ENCODE assay signal across 8 cellular contexts in genomic region chr7:155590215-155591023, GRCh38. TPM values are rescaled to one million over a fixed set of nuclear protein-coding genes. Genes with fewer than 3 reads are reported as not detected.
DNase-seq lines count a peak whose midpoint lies in the region; ATAC-seq and TF ChIP-seq lines count a peak whose summit lies in the region.

No MANE protein-coding gene starts in this region.

- H3K4me3 ChIP-seq in BLaER1 treated with 17β-estradiol and CSF1 and Interleukin-3, amounts not matched to agents 10 nM and 100 nM, result no peak overlapping the region
- no peak overlapping the region for H3K4me3 ChIP-seq in heart left ventricle

- DNase-seq in RPMI8226, result peak; percentile 61
- peak in 4 of 5 donors; percentile 43 to 75 (median 55) for DNase-seq in heart left ventricle
- no peak for DNase-seq in NCI-H2171 treated with DMSO at 0.1 percent for 48 hours (lab: John Stamatoyannopoulos, UW)

- intact Hi-C loops in heart left ventricle (cut with DNase I), result no loop called here

- ATAC-seq in HG03354 (IDR thresholded peaks at IDR 0.05; ENCODE audit: poor library complexity, severe bottlenecking, unreplicated experiment) (peak; percentile 67), heart left ventricle (peak; percentile 32 to 75 (median 72)), GM21528 (IDR thresholded peaks at IDR 0.05; ENCODE audit: low FRiP score, unreplicated experiment) (no peak), HG02884 (IDR thresholded peaks at IDR 0.05; ENCODE audit: unreplicated experiment) (no peak), HG02571 (IDR thresholded peaks at IDR 0.05; ENCODE audit: unreplicated experiment) (no peak)

- no peaks in the 10 kb centered on the region for H3K36me3 ChIP-seq in BLaER1 treated with 17β-estradiol and CSF1 and Interleukin-3, amounts not matched to agents 10 nM and 100 nM
- no peaks in the 10 kb centered on the region for H3K36me3 ChIP-seq in heart left ventricle

- no peaks in the 10 kb centered on the region for H3K9me3 ChIP-seq in BLaER1 treated with 17β-estradiol and CSF1 and Interleukin-3, amounts not matched to agents 10 nM and 100 nM (replicated peaks in 1 of 11)
- no peaks in the 10 kb centered on the region for H3K9me3 ChIP-seq in heart left ventricle

- 77 to 93% (median 81%) methylated on average over 13 to 20 of the region's 20 CpGs for WGBS in heart left ventricle, 4 donors

- no peaks in the 10 kb centered on the region for H3K27me3 ChIP-seq in BLaER1 treated with 17β-estradiol and CSF1 and Interleukin-3, amounts not matched to agents 10 nM and 100 nM
- peaks cover 0 to 25% (median 2%) of the 10 kb centered on the region in 9 donors for H3K27me3 ChIP-seq in heart left ventricle

- TF ChIP-seq CTCF in heart left ventricle (IDR thresholded peaks at IDR 0.05), result no peak

- peak overlapping the region; percentile 43 to 75 (median 62) for H3K4me2 ChIP-seq in BLaER1 treated with 17β-estradiol and CSF1 and Interleukin-3, amounts not matched to agents 10 nM and 100 nM

- H4K20me1 ChIP-seq in BLaER1 treated with 17β-estradiol and CSF1 and Interleukin-3, amounts not matched to agents 10 nM and 100 nM, result no peaks in the 10 kb centered on the region

- H3K9ac ChIP-seq in BLaER1 treated with 17β-estradiol and CSF1 and Interleukin-3, amounts not matched to agents 10 nM and 100 nM, result peak overlapping the region in 2 of 11 experiments; percentile 4 to 18; a peak in 1 of 22 replicates

- TF ChIP-seq POLR2A in heart left ventricle (IDR thresholded peaks at IDR 0.05), result no peak

- H3K4me1 ChIP-seq in BLaER1 treated with 17β-estradiol and CSF1 and Interleukin-3, amounts not matched to agents 10 nM and 100 nM, result peaks cover 16 to 55% (median 33%) of the 10 kb centered on the region in 10 experiments
- peaks cover 0 to 11% (median 0%) of the 10 kb centered on the region in 12 donors for H3K4me1 ChIP-seq in heart left ventricle

- H3K27ac ChIP-seq in BLaER1 treated with 17β-estradiol and CSF1 and Interleukin-3, amounts not matched to agents 10 nM and 100 nM, result peak overlapping the region in 8 of 11 experiments; percentile 18 to 68 (median 42); a peak in 11 of 22 replicates
- H3K27ac ChIP-seq in heart left ventricle, result peak overlapping the region in 1 of 12 donors; percentile 32

RNA-seq across cellular contexts. Expression of gene CNPY1, which starts 44.1 kb away (rescaled TPM):
- not detected for total RNA-seq in heart left ventricle
- polyA plus RNA-seq in heart left ventricle, result not detected

RNA-seq across cellular contexts. Expression of gene RBM33, which starts 54.0 kb away (rescaled TPM):
- 10 to 100 TPM; 13.1 to 40.8 (median 35.8) TPM for total RNA-seq in heart left ventricle
- polyA plus RNA-seq in heart left ventricle, result 10 to 100 TPM; 15.8 to 20.0 TPM

Comparison
In these comparisons a context has a peak if more than half of its experiments do, and no peak if none do; other contexts are left out.
1. ATAC-seq: peak in HG03354 (single experiment) and heart left ventricle (4 of 4); none in GM21528 (single experiment), HG02884 (single experiment) and HG02571 (single experiment).